Comparison of ENCODE assay signal across 15 cellular contexts in genomic region chr21:44057960-44058651, GRCh38. TPM values are rescaled to one million over a fixed set of nuclear protein-coding genes. Genes with fewer than 3 reads are reported as not detected.
DNase-seq lines count a peak whose midpoint lies in the region; ATAC-seq, FAIRE-seq and TF ChIP-seq lines count a peak whose summit lies in the region.
"Had no signal": no experiment of that assay in that cellular context is flagged by ENCODE, and none has a peak within 500 bp of the region (broad histone marks: within the 10 kb centered on the region; RNA-seq: fewer than 3 reads in every experiment).

No MANE protein-coding gene starts in this region.

- intact Hi-C loops in HepG2 (cut with micrococcal nuclease; ENCODE audit: unreplicated experiment): no loop called here
- intact Hi-C loops in A673 (cut with micrococcal nuclease; ENCODE audit: unreplicated experiment): no loop called here

- H3K4me1 ChIP-seq in HepG2 (ENCODE audit: insufficient read depth, low read length): no peaks in the 10 kb centered on the region
- H3K4me1 ChIP-seq in A673 (ENCODE audit: insufficient read depth, low read length, poor library complexity, severe bottlenecking): no peaks in the 10 kb centered on the region

- H3K4me3 Mint-ChIP-seq in activated CD8-positive, alpha-beta memory T cell treated with anti-CD3 and anti-CD28 coated beads, Interleukin-2, amount 10 ng/mL, durations not matched to agents 7 days and 5 days: peak overlapping the region; percentile 15
- peak overlapping the region; percentile 16 to 30 for H3K4me3 Mint-ChIP-seq in effector memory CD8-positive, alpha-beta T cell
- peak overlapping the region; percentile 27 for H3K4me3 Mint-ChIP-seq in stimulated activated memory B cell treated with anti-CD40 and anti-IgM and Interleukin-4, amounts not matched to agents 10 μg/mL and 1 μg/mL and 100 μg/mL, for 72 hours
- H3K4me3 Mint-ChIP-seq: activated B cell treated with CpG ODN at 0.5 μM for 24 hours, brain had no signal

- no peaks in the 10 kb centered on the region for H3K27me3 Mint-ChIP-seq in activated CD8-positive, alpha-beta memory T cell treated with anti-CD3 and anti-CD28 coated beads, Interleukin-2, amount 10 ng/mL, durations not matched to agents 7 days and 5 days
- H3K27me3 Mint-ChIP-seq in effector memory CD8-positive, alpha-beta T cell: no peaks in the 10 kb centered on the region
- no peaks in the 10 kb centered on the region for H3K27me3 Mint-ChIP-seq in stimulated activated memory B cell treated with anti-CD40 and anti-IgM and Interleukin-4, amounts not matched to agents 10 μg/mL and 1 μg/mL and 100 μg/mL, for 72 hours
- H3K27me3 Mint-ChIP-seq: activated B cell treated with CpG ODN at 0.5 μM for 24 hours, brain had no signal

- no peak for TF ChIP-seq POLR2A in HepG2 (IDR thresholded peaks at IDR 0.05; ENCODE audit: insufficient read depth in 1 of 2, low read depth in 2 of 2, low read length in 2 of 2)

- H3K36me3 Mint-ChIP-seq in activated CD8-positive, alpha-beta memory T cell treated with anti-CD3 and anti-CD28 coated beads, Interleukin-2, amount 10 ng/mL, durations not matched to agents 7 days and 5 days: peaks cover 26% of the 10 kb centered on the region
- peaks cover 83% of the 10 kb centered on the region for H3K36me3 Mint-ChIP-seq in effector memory CD8-positive, alpha-beta T cell (ENCODE audit: insufficient read depth)
- peaks cover 68% of the 10 kb centered on the region for H3K36me3 Mint-ChIP-seq in stimulated activated memory B cell treated with anti-CD40 and anti-IgM and Interleukin-4, amounts not matched to agents 10 μg/mL and 1 μg/mL and 100 μg/mL, for 72 hours

- H3K9me3 ChIP-seq in HepG2 (ENCODE audit: low read length): no peaks in the 10 kb centered on the region
- no peaks in the 10 kb centered on the region for H3K9me3 ChIP-seq in A673 (ENCODE audit: low read depth, low read length, poor library complexity, severe bottlenecking)

- no peak for TF ChIP-seq RAD21 in HepG2 (CRISPR knock-in tag; IDR thresholded peaks at IDR 0.05)

- H3K4me2 ChIP-seq in HepG2 (ENCODE audit: low read depth, low read length): no peak overlapping the region
- H3K4me2 ChIP-seq: hepatocyte had no signal

- H3K9ac ChIP-seq in HepG2 (ENCODE audit: insufficient read depth, low read depth, low read length): no peak overlapping the region

- peak; percentile 50 for ATAC-seq in activated CD8-positive, alpha-beta memory T cell treated with anti-CD3 and anti-CD28 coated beads, Interleukin-2, amount 10 ng/mL, durations not matched to agents 7 days and 5 days
- peak; percentile 56 for ATAC-seq in effector memory CD8-positive, alpha-beta T cell (replicated peaks)
- ATAC-seq in stimulated activated memory B cell treated with anti-CD40 and anti-IgM and Interleukin-4, amounts not matched to agents 10 μg/mL and 1 μg/mL and 100 μg/mL, for 72 hours: no peak
- no peak; the same call in 2 of the 3 replicates for ATAC-seq in HepG2

- TF ChIP-seq CTCF in HepG2 (CRISPR knock-in tag; IDR thresholded peaks at IDR 0.05) (no peak), A673 (conservative IDR thresholded peaks at IDR 0.05; ENCODE audit: low read depth, low read length) (no peak)

- no peaks in the 10 kb centered on the region for H3K79me2 ChIP-seq in HepG2 (ENCODE audit: insufficient read depth, low read length)

- H3K4me3 ChIP-seq in HepG2 (replicated peaks in 1 of 3; ENCODE audit: insufficient read depth in 1 of 3, low read depth in 2 of 3, low read length in 3 of 3): no peak overlapping the region
- H3K4me3 ChIP-seq in A673 (ENCODE audit: low read depth, low read length, poor library complexity, severe bottlenecking): no peak overlapping the region
- H3K4me3 ChIP-seq: hepatocyte, lung had no signal

- H3K27ac ChIP-seq in HepG2 (ENCODE audit: extremely low read length, insufficient read depth, low read length) (no peak overlapping the region), A673 (ENCODE audit: low read depth, low read length, poor library complexity, severe bottlenecking) (no peak overlapping the region)
- H3K27ac ChIP-seq: hepatocyte had no signal

- no peaks in the 10 kb centered on the region for H4K20me1 ChIP-seq in HepG2 (ENCODE audit: insufficient read depth, low read length)

- in situ Hi-C loops in HepG2 (cut with HindIII; ENCODE audit: extremely low pct_ligation_motif_present, low pct_unique_long_range_greater_than_20kb): no loop called here

- no TSS peak for BruUV-seq in HepG2 (replicated peaks; lab: Mats Ljungman, UMichigan)
- no TSS peak for BruUV-seq in A673 (replicated peaks; lab: Mats Ljungman, UMichigan)

- H3K36me3 ChIP-seq in HepG2 (replicated peaks in 1 of 2; ENCODE audit: control insufficient read depth in 1 of 2, insufficient read depth in 2 of 2, low read length in 2 of 2) (peaks cover 17 to 54% of the 10 kb centered on the region in 2 experiments), A673 (ENCODE audit: insufficient read depth, low read length, poor library complexity, severe bottlenecking) (peaks cover 15% of the 10 kb centered on the region)

- H3K27ac Mint-ChIP-seq in activated CD8-positive, alpha-beta memory T cell treated with anti-CD3 and anti-CD28 coated beads, Interleukin-2, amount 10 ng/mL, durations not matched to agents 7 days and 5 days: peak overlapping the region; percentile 67
- peak overlapping the region; percentile 87 to 92 for H3K27ac Mint-ChIP-seq in effector memory CD8-positive, alpha-beta T cell
- peak overlapping the region; percentile 38 for H3K27ac Mint-ChIP-seq in stimulated activated memory B cell treated with anti-CD40 and anti-IgM and Interleukin-4, amounts not matched to agents 10 μg/mL and 1 μg/mL and 100 μg/mL, for 72 hours

- H3K27me3 ChIP-seq in HepG2 (ENCODE audit: control insufficient read depth in 1 of 2, insufficient read depth in 2 of 2, low read length in 2 of 2) (no peaks in the 10 kb centered on the region), A673 (replicated peaks; ENCODE audit: insufficient read depth, low read depth, low read length, poor library complexity) (no peaks in the 10 kb centered on the region)
- H3K27me3 ChIP-seq: hepatocyte had no signal

- 98% methylated on average over 15 of the region's 15 CpGs for WGBS in HepG2 (ENCODE audit: low lambda C conversion rate)

- no peaks in the 10 kb centered on the region for H3K9me3 Mint-ChIP-seq in activated CD8-positive, alpha-beta memory T cell treated with anti-CD3 and anti-CD28 coated beads, Interleukin-2, amount 10 ng/mL, durations not matched to agents 7 days and 5 days (ENCODE audit: low read depth)
- H3K9me3 Mint-ChIP-seq in effector memory CD8-positive, alpha-beta T cell: no peaks in the 10 kb centered on the region
- H3K9me3 Mint-ChIP-seq in stimulated activated memory B cell treated with anti-CD40 and anti-IgM and Interleukin-4, amounts not matched to agents 10 μg/mL and 1 μg/mL and 100 μg/mL, for 72 hours: no peaks in the 10 kb centered on the region
- H3K9me3 Mint-ChIP-seq: activated B cell treated with CpG ODN at 0.5 μM for 24 hours, brain had no signal

- CTCF ChIA-PET in activated CD8-positive, alpha-beta memory T cell treated with anti-CD3 and anti-CD28 coated beads, Interleukin-2, amount 10 ng/mL, durations not matched to agents 7 days and 5 days (lab: Charles Lee): interaction anchor here (1.4 to 1.7 kb wide), 2 partner anchors 39 to 247 kb away, joined by 4 to 7 read pairs; no protein-coding TSS in a partner anchor
- CTCF ChIA-PET in HepG2 (lab: Yijun Ruan, JAX; ENCODE audit: low intra/inter-chr PET ratio, low total read pairs) (no interaction called here), A673 (lab: Charles Lee) (no interaction called here)

- H3K4me1 Mint-ChIP-seq in activated CD8-positive, alpha-beta memory T cell treated with anti-CD3 and anti-CD28 coated beads, Interleukin-2, amount 10 ng/mL, durations not matched to agents 7 days and 5 days: peaks cover 12% of the 10 kb centered on the region
- peaks cover 12% of the 10 kb centered on the region in 2 donors for H3K4me1 Mint-ChIP-seq in effector memory CD8-positive, alpha-beta T cell (ENCODE audit: low read depth in 2 of 2)
- H3K4me1 Mint-ChIP-seq in stimulated activated memory B cell treated with anti-CD40 and anti-IgM and Interleukin-4, amounts not matched to agents 10 μg/mL and 1 μg/mL and 100 μg/mL, for 72 hours: peaks cover 30% of the 10 kb centered on the region
- H3K4me1 Mint-ChIP-seq: activated B cell treated with CpG ODN at 0.5 μM for 24 hours had no signal

- DNase-seq in activated CD8-positive, alpha-beta memory T cell treated with anti-CD3 and anti-CD28 coated beads, Interleukin-2, amount 10 ng/mL, durations not matched to agents 7 days and 5 days: no peak
- no peak for DNase-seq in activated CD8-positive, alpha-beta memory T cell treated with anti-CD3 and anti-CD28 coated beads for 24 hours
- DNase-seq in activated T-cell treated with anti-CD3 and anti-CD28 coated beads, Interleukin-2, amount 50 U/mL, for 1 hour: peak; percentile 38
- no peak for DNase-seq in effector memory CD8-positive, alpha-beta T cell
- DNase-seq in HepG2 (ENCODE audit: low spot score): no peak
- DNase-seq in NCI-H774 (lab: John Stamatoyannopoulos, UW): no peak
- no peak for DNase-seq in A673 (ENCODE audit: low spot score)
- DNase-seq: activated B cell treated with CpG ODN at 0.5 μM for 24 hours, NCI-H1105, Right ventricle myocardium superior, trophoblast cell had no signal

- no peak overlapping the region for H2AFZ ChIP-seq in HepG2 (ENCODE audit: low read length)
- H2AFZ ChIP-seq: hepatocyte had no signal

- TF ChIP-seq EP300 in HepG2 (IDR thresholded peaks at IDR 0.05; ENCODE audit: low read depth in 2 of 2, low read length in 2 of 2) (no peak), HepG2 (CRISPR knock-in tag; IDR thresholded peaks at IDR 0.05; ENCODE audit: borderline replicate concordance) (no peak)

- FAIRE-seq in HepG2 (lab: Jason Lieb, UNC): no peak

- POLR2A ChIA-PET in HepG2 (lab: Yijun Ruan, JAX): no interaction called here
- POLR2A ChIA-PET in A673 (lab: Charles Lee; ENCODE audit: low non-redundant PET): no interaction called here

RNA-seq across cellular contexts. Expression of gene TRAPPC10, which starts 46.0 kb away (rescaled TPM):
- 10 to 100 TPM; 71.5 to 71.7 TPM for total RNA-seq in activated CD8-positive, alpha-beta memory T cell treated with anti-CD3 and anti-CD28 coated beads, Interleukin-2, amount 10 ng/mL, durations not matched to agents 7 days and 5 days
- total RNA-seq in HepG2 (2016; rRNA removed; fragmentation: Illumina TruSeq; extraction: Trizol) (15.2 and 16.5 TPM in 2 replicates), A673 (2021) (46.6 and 51.4 TPM in 2 replicates)
- 16.6 and 17.0 TPM in 2 replicates for total RNA-seq in HepG2 (2016; cell fraction: cytosol; rRNA removed; fragmentation: Illumina TruSeq; extraction: Trizol; ENCODE audit: low read depth)
- 12.6 and 17.1 TPM in 2 replicates for total RNA-seq in HepG2 (2016; cell fraction: insoluble cytoplasmic fraction; rRNA removed; fragmentation: Illumina TruSeq; extraction: Trizol)
- 18.2 and 18.5 TPM in 2 replicates for total RNA-seq in HepG2 (2016; cell fraction: membrane; rRNA removed; fragmentation: Illumina TruSeq; extraction: Trizol)
- 25.8 and 26.3 TPM in 2 replicates for total RNA-seq in HepG2 (2016; cell fraction: nucleus; rRNA removed; fragmentation: Illumina TruSeq; extraction: Trizol)
- polyA plus RNA-seq in HepG2 (2011; rRNA removed): 10.6 TPM in 2 replicates
- 6.4 and 7.4 TPM in 2 replicates for polyA plus RNA-seq in HepG2 (2011; cell fraction: cytosol; rRNA removed)
- 33.8 and 34.4 TPM in 2 replicates for polyA plus RNA-seq in HepG2 (2011; cell fraction: nucleus; rRNA removed)
- polyA plus RNA-seq in HepG2 (2012): 9.8 and 12.7 TPM in 2 replicates
- polyA plus RNA-seq in HepG2 (2016; cell fraction: cytosol; fragmentation: Illumina TruSeq; extraction: Trizol; ENCODE audit: low read depth): 12.1 and 12.5 TPM in 2 replicates
- polyA plus RNA-seq in HepG2 (2016; cell fraction: insoluble cytoplasmic fraction; fragmentation: Illumina TruSeq; extraction: Trizol; ENCODE audit: low read depth): 9.5 and 11.9 TPM in 2 replicates
- polyA plus RNA-seq in HepG2 (2016; cell fraction: membrane; fragmentation: Illumina TruSeq; extraction: Trizol; ENCODE audit: low read depth): 10.0 and 10.8 TPM in 2 replicates
- polyA plus RNA-seq in HepG2 (2016; cell fraction: nucleus; fragmentation: Illumina TruSeq; extraction: Trizol; ENCODE audit: insufficient read depth, low read depth): 30.3 and 54.6 TPM in 2 replicates
- 19.6 and 41.6 TPM in 2 replicates for polyA minus RNA-seq in HepG2 (2011; rRNA and poly(A)+ RNA removed; ENCODE audit: low replicate concordance)
- 6.8 and 7.4 TPM in 2 replicates for polyA minus RNA-seq in HepG2 (2011; cell fraction: cytosol; rRNA and poly(A)+ RNA removed)
- polyA minus RNA-seq in HepG2 (2011; cell fraction: nucleus; rRNA and poly(A)+ RNA removed): 27.6 and 28.3 TPM in 2 replicates

RNA-seq across cellular contexts. Expression of gene PWP2, which starts 49.1 kb away (rescaled TPM):
- 1 to 10 TPM; 9.3 to 9.6 TPM for total RNA-seq in activated CD8-positive, alpha-beta memory T cell treated with anti-CD3 and anti-CD28 coated beads, Interleukin-2, amount 10 ng/mL, durations not matched to agents 7 days and 5 days
- 17.0 and 17.7 TPM in 2 replicates for total RNA-seq in HepG2 (2016; rRNA removed; fragmentation: Illumina TruSeq; extraction: Trizol)
- 3.0 and 3.7 TPM in 2 replicates for total RNA-seq in HepG2 (2016; cell fraction: cytosol; rRNA removed; fragmentation: Illumina TruSeq; extraction: Trizol; ENCODE audit: low read depth)
- total RNA-seq in HepG2 (2016; cell fraction: insoluble cytoplasmic fraction; rRNA removed; fragmentation: Illumina TruSeq; extraction: Trizol): 19.8 TPM in 2 replicates
- total RNA-seq in HepG2 (2016; cell fraction: membrane; rRNA removed; fragmentation: Illumina TruSeq; extraction: Trizol): 4.1 and 5.3 TPM in 2 replicates
- total RNA-seq in HepG2 (2016; cell fraction: nucleus; rRNA removed; fragmentation: Illumina TruSeq; extraction: Trizol): 10.7 and 12.9 TPM in 2 replicates
- 7.7 and 9.6 TPM in 2 replicates for polyA plus RNA-seq in HepG2 (2011; rRNA removed)
- 8.8 and 8.9 TPM in 2 replicates for polyA plus RNA-seq in HepG2 (2011; cell fraction: cytosol; rRNA removed)
- polyA plus RNA-seq in HepG2 (2011; cell fraction: nucleus; rRNA removed): 16.7 and 17.7 TPM in 2 replicates
- polyA plus RNA-seq in HepG2 (2012): 7.5 and 10.4 TPM in 2 replicates
- 0.66 and 0.87 TPM in 2 replicates for polyA plus RNA-seq in HepG2 (2016; cell fraction: cytosol; fragmentation: Illumina TruSeq; extraction: Trizol; ENCODE audit: low read depth)
- 9.5 and 12.0 TPM in 2 replicates for polyA plus RNA-seq in HepG2 (2016; cell fraction: insoluble cytoplasmic fraction; fragmentation: Illumina TruSeq; extraction: Trizol; ENCODE audit: low read depth)
- 0.99 and 1.2 TPM in 2 replicates for polyA plus RNA-seq in HepG2 (2016; cell fraction: membrane; fragmentation: Illumina TruSeq; extraction: Trizol; ENCODE audit: low read depth)
- 13.3 and 15.6 TPM in 2 replicates for polyA plus RNA-seq in HepG2 (2016; cell fraction: nucleus; fragmentation: Illumina TruSeq; extraction: Trizol; ENCODE audit: insufficient read depth, low read depth)
- 18.7 and 28.7 TPM in 2 replicates for polyA minus RNA-seq in HepG2 (2011; rRNA and poly(A)+ RNA removed; ENCODE audit: low replicate concordance)
- polyA minus RNA-seq in HepG2 (2011; cell fraction: cytosol; rRNA and poly(A)+ RNA removed): 6.6 and 6.7 TPM in 2 replicates
- polyA minus RNA-seq in HepG2 (2011; cell fraction: nucleus; rRNA and poly(A)+ RNA removed): 12.1 and 13.9 TPM in 2 replicates
- 10.1 and 13.0 TPM in 2 replicates for total RNA-seq in A673 (2021)

Comparison
In these comparisons a context has a peak if more than half of its experiments do, and no peak if none do; other contexts are left out.
1. ATAC-seq: peak in activated CD8-positive, alpha-beta memory T cell treated with anti-CD3 and anti-CD28 coated beads, Interleukin-2, amount 10 ng/mL, durations not matched to agents 7 days and 5 days (single experiment) and effector memory CD8-positive, alpha-beta T cell (single experiment); none in stimulated activated memory B cell treated with anti-CD40 and anti-IgM and Interleukin-4, amounts not matched to agents 10 μg/mL and 1 μg/mL and 100 μg/mL, for 72 hours (single experiment) and HepG2 (single experiment).
2. H3K27ac Mint-ChIP-seq: peak in every context shown above with its lines; median percentile 90 in effector memory CD8-positive, alpha-beta T cell; 67 in activated CD8-positive, alpha-beta memory T cell treated with anti-CD3 and anti-CD28 coated beads, Interleukin-2, amount 10 ng/mL, durations not matched to agents 7 days and 5 days; 38 in stimulated activated memory B cell treated with anti-CD40 and anti-IgM and Interleukin-4, amounts not matched to agents 10 μg/mL and 1 μg/mL and 100 μg/mL, for 72 hours.
3. Peak in every context shown above with its lines, with median percentiles within 50 percentile points of each other: H3K4me3 Mint-ChIP-seq.